ENCODE assay signal across 16 cellular contexts in genomic region chr20:59147197-59147596, GRCh38. TPM values are rescaled to one million over a fixed set of nuclear protein-coding genes. Genes with fewer than 3 reads are reported as not detected.
A peak's percentile ranks its signal among the peaks of the same experiment; 100 is the strongest.
DNase-seq lines count a peak whose midpoint lies in the region; ATAC-seq and TF ChIP-seq lines count a peak whose summit lies in the region.
"Had no signal": no experiment of that assay in that cellular context is flagged by ENCODE, and none has a peak within 500 bp of the region (broad histone marks: within the 10 kb centered on the region; RNA-seq: fewer than 3 reads in every experiment).

No MANE protein-coding gene starts in this region.

- H3K27me3 Mint-ChIP-seq in activated CD4-positive, alpha-beta T cell treated with anti-CD3 and anti-CD28 coated beads, Interleukin-2, amount 10 ng/mL, durations not matched to agents 7 days and 5 days = no peaks in the 10 kb centered on the region
- H3K27me3 Mint-ChIP-seq in central memory CD8-positive, alpha-beta T cell = no peaks in the 10 kb centered on the region
- H3K27me3 Mint-ChIP-seq in memory B cell (no peaks in the 10 kb centered on the region), WTC11 (ENCODE audit: low read depth) (peaks cover 3% of the 10 kb centered on the region)

- intact Hi-C loops in tibial artery (cut with DNase I; ENCODE audit: low total_unique reads) = no loop called here

- H3K36me3 ChIP-seq in tibial artery = no peaks in the 10 kb centered on the region
- H3K36me3 ChIP-seq: colonic mucosa, HAP-1 had no signal

- H3K9me3 ChIP-seq in tibial artery = no peaks in the 10 kb centered on the region
- H3K9me3 ChIP-seq: A549, colonic mucosa, HAP-1 had no signal

- no peak for DNase-seq in activated CD4-positive, alpha-beta T cell treated with anti-CD3 and anti-CD28 coated beads, Interleukin-2, amount 10 ng/mL, durations not matched to agents 7 days and 5 days
- no peak for DNase-seq in activated CD4-positive, alpha-beta T cell treated with anti-CD3 and anti-CD28 coated beads for 4 hours
- DNase-seq in central memory CD8-positive, alpha-beta T cell (ENCODE audit: low spot score in 2 of 2) = no peak
- DNase-seq in memory B cell (ENCODE audit: low spot score in 2 of 2) (no peak), tibial artery (no peak), WTC11 (ENCODE audit: low spot score) (no peak), NCI-H69 (lab: John Stamatoyannopoulos, UW) (no peak)
- DNase-seq: activated gamma-delta T cell, colonic mucosa, NCI-H1092, NCI-H510A treated with DMSO at 0.1 percent for 48 hours had no signal

- H3K4me3 ChIP-seq in tibial artery = no peak overlapping the region
- H3K4me3 ChIP-seq: A549, HAP-1 had no signal

- H3K27ac Mint-ChIP-seq in activated CD4-positive, alpha-beta T cell treated with anti-CD3 and anti-CD28 coated beads, Interleukin-2, amount 10 ng/mL, durations not matched to agents 7 days and 5 days = peak overlapping the region; percentile 92
- H3K27ac Mint-ChIP-seq in central memory CD8-positive, alpha-beta T cell (ENCODE audit: low read depth) = peak overlapping the region; percentile 99
- peak overlapping the region; percentile 47 for H3K27ac Mint-ChIP-seq in memory B cell
- no peak overlapping the region for H3K27ac Mint-ChIP-seq in WTC11

- no peak for ATAC-seq in central memory CD8-positive, alpha-beta T cell (replicated peaks; ENCODE audit: extremely low read depth, poor library complexity, severe bottlenecking)
- no peak for ATAC-seq in memory B cell (ENCODE audit: low read depth)
- no peak for ATAC-seq in WTC11
- ATAC-seq in GM19397 (IDR thresholded peaks at IDR 0.05; ENCODE audit: unreplicated experiment) = no peak
- ATAC-seq: A549 had no signal

- H3K36me3 Mint-ChIP-seq in activated CD4-positive, alpha-beta T cell treated with anti-CD3 and anti-CD28 coated beads, Interleukin-2, amount 10 ng/mL, durations not matched to agents 7 days and 5 days (ENCODE audit: low read depth) = peaks cover 13% of the 10 kb centered on the region
- peaks cover 26% of the 10 kb centered on the region for H3K36me3 Mint-ChIP-seq in central memory CD8-positive, alpha-beta T cell (ENCODE audit: insufficient read depth)
- no peaks in the 10 kb centered on the region for H3K36me3 Mint-ChIP-seq in memory B cell
- no peaks in the 10 kb centered on the region for H3K36me3 Mint-ChIP-seq in WTC11

- H3K27me3 ChIP-seq in tibial artery = peaks cover 0 to 7% of the 10 kb centered on the region in 2 donors
- H3K27me3 ChIP-seq: colonic mucosa had no signal

- CTCF ChIA-PET in activated CD4-positive, alpha-beta T cell treated with anti-CD3 and anti-CD28 coated beads, Interleukin-2, amount 10 ng/mL, durations not matched to agents 7 days and 5 days (lab: Charles Lee) = interaction anchor here (0.6 to 1.7 kb wide), 4 partner anchors 12 to 25 kb away, joined by 3 to 11 read pairs (median 4); partner anchors contain the start of gene ZNF831
- CTCF ChIA-PET in WTC11 (lab: Charles Lee) = no interaction called here

- H3K4me3 Mint-ChIP-seq in activated CD4-positive, alpha-beta T cell treated with anti-CD3 and anti-CD28 coated beads, Interleukin-2, amount 10 ng/mL, durations not matched to agents 7 days and 5 days = peak overlapping the region; percentile 64
- peak overlapping the region; percentile 76 for H3K4me3 Mint-ChIP-seq in central memory CD8-positive, alpha-beta T cell
- H3K4me3 Mint-ChIP-seq in memory B cell (no peak overlapping the region), WTC11 (no peak overlapping the region)

- peaks cover 80% of the 10 kb centered on the region for H3K4me1 Mint-ChIP-seq in activated CD4-positive, alpha-beta T cell treated with anti-CD3 and anti-CD28 coated beads, Interleukin-2, amount 10 ng/mL, durations not matched to agents 7 days and 5 days
- H3K4me1 Mint-ChIP-seq in central memory CD8-positive, alpha-beta T cell = peaks cover 66% of the 10 kb centered on the region
- H3K4me1 Mint-ChIP-seq in memory B cell (peaks cover 44% of the 10 kb centered on the region), WTC11 (no peaks in the 10 kb centered on the region)

- peaks cover 0 to 44% (median 31%) of the 10 kb centered on the region in 4 donors for H3K4me1 ChIP-seq in tibial artery
- H3K4me1 ChIP-seq: A549, colonic mucosa, HAP-1 had no signal

- no peaks in the 10 kb centered on the region for H3K9me3 Mint-ChIP-seq in activated CD4-positive, alpha-beta T cell treated with anti-CD3 and anti-CD28 coated beads, Interleukin-2, amount 10 ng/mL, durations not matched to agents 7 days and 5 days
- H3K9me3 Mint-ChIP-seq in central memory CD8-positive, alpha-beta T cell = no peaks in the 10 kb centered on the region
- no peaks in the 10 kb centered on the region for H3K9me3 Mint-ChIP-seq in memory B cell
- H3K9me3 Mint-ChIP-seq in WTC11 = no peaks in the 10 kb centered on the region

- no peak for TF ChIP-seq CTCF in tibial artery (IDR thresholded peaks at IDR 0.05)
- no peak for TF ChIP-seq CTCF in WTC11 (IDR thresholded peaks at IDR 0.05)

- POLR2A ChIA-PET in activated CD4-positive, alpha-beta T cell treated with anti-CD3 and anti-CD28 coated beads, Interleukin-2, amount 10 ng/mL, durations not matched to agents 7 days and 5 days (lab: Charles Lee) = interaction anchor here (1.1 kb wide), 1 partner anchor 31 kb away, joined by 3 read pairs; no protein-coding TSS in a partner anchor
- POLR2A ChIA-PET in WTC11 (lab: Charles Lee) = no interaction called here

- H3K27ac ChIP-seq in tibial artery = peak overlapping the region; percentile 14 to 30
- H3K27ac ChIP-seq: A549, RWPE1 had no signal

TF ChIP-seq in WTC11, 78 proteins besides CTCF, POLR2A, EP300 and RAD21 (continues in another document):
- TF ChIP-seq ARID4B (CRISPR knock-in tag; IDR thresholded peaks at IDR 0.05; ENCODE audit: borderline replicate concordance) (no peak), JAZF1 (CRISPR knock-in tag; IDR thresholded peaks at IDR 0.05) (no peak), USF2 (CRISPR knock-in tag; IDR thresholded peaks at IDR 0.05) (no peak), MAX (CRISPR knock-in tag; IDR thresholded peaks at IDR 0.05) (no peak)

RNA-seq across cellular contexts. Expression of gene ZNF831, which starts 16.4 kb away (rescaled TPM):
- 10 to 100 TPM; 10.3 to 10.4 TPM for total RNA-seq in activated CD4-positive, alpha-beta T cell treated with anti-CD3 and anti-CD28 coated beads, Interleukin-2, amount 10 ng/mL, durations not matched to agents 7 days and 5 days
- total RNA-seq in WTC11 (2021) = 0.02 to 0.04 TPM in 2 of 3 replicates, not detected in the other
- total RNA-seq: fibroblast of villous mesenchyme had no signal

Comparison
In these comparisons a context has a peak if more than half of its experiments do, and no peak if none do; other contexts are left out.
1. H3K4me3 Mint-ChIP-seq: peak in activated CD4-positive, alpha-beta T cell treated with anti-CD3 and anti-CD28 coated beads, Interleukin-2, amount 10 ng/mL, durations not matched to agents 7 days and 5 days (single experiment) and central memory CD8-positive, alpha-beta T cell (single experiment); none in memory B cell (single experiment) and WTC11 (single experiment).
2. RNA of gene ZNF831, which starts 16.4 kb away (total RNA-seq): 10.3 to 10.4 TPM in activated CD4-positive, alpha-beta T cell treated with anti-CD3 and anti-CD28 coated beads, Interleukin-2, amount 10 ng/mL, durations not matched to agents 7 days and 5 days; 0.02 to 0.04 TPM in WTC11; every median in the first group is over 10 times any median in the second.